ENCODE assay signal across 8 cellular contexts in the genomic region with DNA sequence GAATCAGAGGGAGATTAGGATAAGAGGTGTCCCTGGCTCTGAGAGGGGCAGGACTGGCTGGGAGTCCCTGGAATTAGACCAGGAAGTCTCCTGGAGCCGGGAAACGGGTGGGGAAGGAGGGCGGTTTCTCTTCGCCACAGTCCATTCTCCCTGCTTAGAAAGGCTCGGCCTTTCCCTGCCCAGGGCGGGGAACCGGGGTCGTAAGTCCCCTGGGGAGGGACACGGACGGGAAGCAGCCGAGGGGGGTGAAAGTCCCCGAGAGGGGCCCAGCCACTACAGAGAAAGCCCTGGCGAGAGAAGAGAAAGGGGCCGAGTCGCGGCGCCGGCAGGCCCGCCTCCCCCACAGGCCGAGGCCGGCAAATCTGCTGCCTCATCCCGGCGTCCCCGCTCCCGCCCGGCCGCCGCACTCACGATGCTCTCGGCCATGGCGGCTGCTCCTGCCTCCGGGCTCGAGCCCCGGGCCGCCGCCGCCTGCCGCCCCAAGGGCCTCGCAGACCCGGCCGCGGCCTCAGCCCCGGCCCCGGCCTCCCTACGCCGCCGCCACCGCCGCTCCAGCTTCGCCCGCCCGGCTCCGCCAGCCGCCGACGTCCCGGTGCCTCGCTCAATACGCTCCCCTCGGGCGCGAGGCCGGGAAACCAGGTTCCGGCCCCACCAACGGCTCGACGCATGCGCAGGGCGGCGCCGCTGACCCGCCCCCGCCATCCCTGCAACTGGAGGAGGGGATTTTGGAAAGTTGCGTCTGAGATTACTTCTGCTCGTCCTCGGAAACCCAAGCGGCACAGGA. TPM values are rescaled to one million over a fixed set of nuclear protein-coding genes. Genes with fewer than 3 reads are reported as not detected.
DNase-seq lines count a peak whose midpoint lies in the region; ATAC-seq and TF ChIP-seq lines count a peak whose summit lies in the region.

NPLOC4 (minus strand) TSS at position 608 of the 784 bp plus-strand sequence; CDS start at position 426, 182 bp downstream.
TSPAN10 (plus strand) TSS at position 692 of the 784 bp plus-strand sequence. CDS start 5,217 bp downstream, outside the sequence.

- H3K27me3 Mint-ChIP-seq in endothelial cell (ENCODE audit: unreplicated experiment) (peaks cover 8% of the 10 kb centered on the region), mesothelial cell of epicardium (ENCODE audit: low read depth) (no peaks in the 10 kb centered on the region)

- H3K27ac Mint-ChIP-seq in endothelial cell (ENCODE audit: unreplicated experiment) (peak within 1 kb of the TSS; percentile 99), mesothelial cell of epicardium (peak within 1 kb of the TSS; percentile 98)

- H3K4me1 Mint-ChIP-seq in endothelial cell (ENCODE audit: unreplicated experiment): peaks cover 14% of the 10 kb centered on the region
- peaks cover 17% of the 10 kb centered on the region for H3K4me1 Mint-ChIP-seq in mesothelial cell of epicardium

- H3K36me3 Mint-ChIP-seq in endothelial cell (ENCODE audit: low read depth, unreplicated experiment): peaks cover 9% of the 10 kb centered on the region
- peaks cover 7% of the 10 kb centered on the region for H3K36me3 Mint-ChIP-seq in mesothelial cell of epicardium

- H3K4me3 Mint-ChIP-seq in endothelial cell (ENCODE audit: unreplicated experiment) (peak within 1 kb of the TSS; percentile 99), mesothelial cell of epicardium (peak within 1 kb of the TSS; percentile 91)

- peak; percentile 82 for ATAC-seq in GM19438 (IDR thresholded peaks at IDR 0.05; ENCODE audit: low read depth, unreplicated experiment)

- TF ChIP-seq CTCF in endothelial cell (IDR thresholded peaks at IDR 0.05; ENCODE audit: unreplicated experiment): no peak
- no peak for TF ChIP-seq CTCF in mesothelial cell of epicardium (IDR thresholded peaks at IDR 0.05; ENCODE audit: unreplicated experiment)

- H3K9me3 Mint-ChIP-seq in endothelial cell (ENCODE audit: unreplicated experiment): no peaks in the 10 kb centered on the region
- no peaks in the 10 kb centered on the region for H3K9me3 Mint-ChIP-seq in mesothelial cell of epicardium

- DNase-seq in CD1c-positive myeloid dendritic cell (ENCODE audit: extremely low spot score): peak; percentile 95
- peak; percentile 51 for DNase-seq in HS-5 (ENCODE audit: low read depth)
- DNase-seq in NOMO-1 treated with DMSO at 0.1 percent for 48 hours (lab: John Stamatoyannopoulos, UW; ENCODE audit: unreplicated experiment): peak; percentile 57
- DNase-seq in activated CD8-positive, alpha-beta memory T cell treated with anti-CD3 and anti-CD28 coated beads, Interleukin-2, amount 50 U/mL, for 24 hours (ENCODE audit: extremely low read depth): peak; percentile 62
- peak; percentile 94 for DNase-seq in endothelial cell (ENCODE audit: low spot score)
- peak; percentile 89 to 95 for DNase-seq in mesothelial cell of epicardium (ENCODE audit: low spot score in 2 of 2, unreplicated experiment in 2 of 2)
- DNase-seq in stimulated activated CD8-positive, alpha-beta memory T cell treated with anti-CD3 and anti-CD28 coated beads, Interleukin-15, amount 100 ng/mL, for 4 hours (ENCODE audit: low read depth in 2 of 2): peak; percentile 62 to 74

RNA-seq across cellular contexts. Expression of gene NPLOC4, which starts in this region (rescaled TPM):
- total RNA-seq in endothelial cell (ENCODE audit: unreplicated experiment): 133 TPM
- 93.3 to 102 TPM (median 94.5 TPM) in 3 replicates for total RNA-seq in mesothelial cell of epicardium

RNA-seq across cellular contexts. Expression of gene TSPAN10, which starts in this region (rescaled TPM):
- total RNA-seq in endothelial cell (ENCODE audit: unreplicated experiment) (2.5 TPM), mesothelial cell of epicardium (2.9 to 3.7 TPM (median 3.1 TPM) in 3 replicates)

Comparison
In these comparisons a context has a peak if more than half of its experiments do, and no peak if none do; other contexts are left out.
1. Peak in every context shown above with its lines: DNase-seq and ATAC-seq.